ENCODE assay signal across 8 cellular contexts in genomic region chr4:84967292-84967651, GRCh38. TPM values are rescaled to one million over a fixed set of nuclear protein-coding genes. Genes with fewer than 3 reads are reported as not detected.
DNase-seq lines count a peak whose midpoint lies in the region; ATAC-seq and TF ChIP-seq lines count a peak whose summit lies in the region.

No MANE protein-coding gene starts in this region.

- no peaks in the 10 kb centered on the region for H3K36me3 Mint-ChIP-seq in CD4-positive, alpha-beta T cell (ENCODE audit: low read depth)

- no peak overlapping the region for H3K27ac ChIP-seq in CD4-positive, alpha-beta T cell (ENCODE audit: low read depth, low read length)
- H3K27ac ChIP-seq in RWPE2 (ENCODE audit: poor library complexity, severe bottlenecking), result peak overlapping the region; percentile 70
- H3K27ac ChIP-seq in fibroblast of lung (ENCODE audit: insufficient read depth, low read length), result peak overlapping the region; percentile 89

- H2AFZ ChIP-seq in fibroblast of lung (ENCODE audit: low read length) (peak overlapping the region; percentile 92), neuron (ENCODE audit: low read depth, low read length) (peak overlapping the region; percentile 91)

- H3K4me1 Mint-ChIP-seq in CD4-positive, alpha-beta T cell (ENCODE audit: low read depth), result peaks cover 11% of the 10 kb centered on the region

- no peak for ATAC-seq in CD4-positive, alpha-beta T cell (ENCODE audit: poor library complexity)
- ATAC-seq in RWPE2 (ENCODE audit: low read depth) (no peak), GM18511 (IDR thresholded peaks at IDR 0.05; ENCODE audit: unreplicated experiment) (no peak)

- H3K27me3 ChIP-seq in CD4-positive, alpha-beta T cell (ENCODE audit: control insufficient read depth, insufficient read depth, low read length), result peaks cover 56% of the 10 kb centered on the region
- no peaks in the 10 kb centered on the region for H3K27me3 ChIP-seq in RWPE2 (ENCODE audit: insufficient read depth, poor library complexity, severe bottlenecking)
- H3K27me3 ChIP-seq in fibroblast of lung (ENCODE audit: control insufficient read depth, insufficient read depth, low read length), result no peaks in the 10 kb centered on the region
- no peaks in the 10 kb centered on the region for H3K27me3 ChIP-seq in neuron (ENCODE audit: insufficient read depth, low read length)

- CTCF ChIA-PET in CD4-positive, alpha-beta T cell (lab: Charles Lee), result no interaction called here

- peaks cover 37% of the 10 kb centered on the region for H3K79me2 ChIP-seq in fibroblast of lung (ENCODE audit: control insufficient read depth, insufficient read depth, low read length)

- DNase-seq in CD4-positive, alpha-beta T cell, result no peak
- DNase-seq in RWPE2 (ENCODE audit: low spot score) (no peak), fibroblast of lung (ENCODE audit: low read depth in 2 of 2) (peak; percentile 44 to 53), NCI-H748 (lab: John Stamatoyannopoulos, UW; ENCODE audit: unreplicated experiment) (no peak)
- DNase-seq in stimulated activated CD4-positive, alpha-beta T cell treated with anti-CD3 and anti-CD28 coated beads, Interleukin-1b, Interleukin-23, amount 100 ng/mL, for 48 hours, result no peak
- no peak for DNase-seq in stimulated activated CD4-positive, alpha-beta T cell treated with anti-CD3 and anti-CD28 coated beads, Interleukin-2, amount 100 ng/mL, for 48 hours

- no peaks in the 10 kb centered on the region for H3K9me3 ChIP-seq in CD4-positive, alpha-beta T cell (ENCODE audit: control insufficient read depth, low read length)
- H3K9me3 ChIP-seq in RWPE2 (ENCODE audit: severe bottlenecking), result no peaks in the 10 kb centered on the region
- no peaks in the 10 kb centered on the region for H3K9me3 ChIP-seq in fibroblast of lung (ENCODE audit: control insufficient read depth, insufficient read depth, low read depth, low read length)
- no peaks in the 10 kb centered on the region for H3K9me3 ChIP-seq in neuron (ENCODE audit: low read length)

- peaks cover 62% of the 10 kb centered on the region for H3K27me3 Mint-ChIP-seq in CD4-positive, alpha-beta T cell

- H3K4me3 Mint-ChIP-seq in CD4-positive, alpha-beta T cell, result peak overlapping the region; percentile 79

- H3K4me2 ChIP-seq in fibroblast of lung (ENCODE audit: extremely low read depth, insufficient read depth, low read length), result peak overlapping the region; percentile 86

- POLR2A ChIA-PET in CD4-positive, alpha-beta T cell (lab: Charles Lee), result no interaction called here

- H3K4me1 ChIP-seq in RWPE2 (ENCODE audit: insufficient read depth, poor library complexity, severe bottlenecking) (no peaks in the 10 kb centered on the region), fibroblast of lung (ENCODE audit: control insufficient read depth, extremely low read depth, insufficient read depth, low read length) (peaks cover 4% of the 10 kb centered on the region), neuron (ENCODE audit: insufficient read depth, low read length) (peaks cover 36% of the 10 kb centered on the region)

- no peak overlapping the region for H3K27ac Mint-ChIP-seq in CD4-positive, alpha-beta T cell

- intact Hi-C loops in CD4-positive, alpha-beta T cell (cut with DNase I, micrococcal nuclease), result loop anchor here in 1 of 2 experiments (5.0 kb wide), 1 partner anchor 390 kb away; no protein-coding TSS in a partner anchor

- peaks cover 6% of the 10 kb centered on the region; the same call in 1 of the 2 replicates for H3K36me3 ChIP-seq in RWPE2 (ENCODE audit: low read depth)
- no peaks in the 10 kb centered on the region for H3K36me3 ChIP-seq in fibroblast of lung (ENCODE audit: control insufficient read depth, insufficient read depth, low read length)
- H3K36me3 ChIP-seq in neuron (ENCODE audit: insufficient read depth, low read length), result peaks cover 3% of the 10 kb centered on the region

- H3K4me3 ChIP-seq in RWPE2 (ENCODE audit: severe bottlenecking), result peak overlapping the region; percentile 100
- H3K4me3 ChIP-seq in fibroblast of lung (replicated peaks in 1 of 4; ENCODE audit: control extremely low read depth in 1 of 4, insufficient read depth in 1 of 4, low read depth in 3 of 4, low read length in 4 of 4), result peak overlapping the region; percentile 81 to 93 (median 86)
- H3K4me3 ChIP-seq in neuron (ENCODE audit: low read length), result peak overlapping the region; percentile 62

- peak overlapping the region; percentile 95 for H3K9ac ChIP-seq in fibroblast of lung (ENCODE audit: insufficient read depth, low read length)

- TF ChIP-seq CTCF in CD4-positive, alpha-beta T cell (IDR thresholded peaks at IDR 0.05), result no peak
- no peak for TF ChIP-seq CTCF in RWPE2 (IDR thresholded peaks at IDR 0.05; ENCODE audit: poor library complexity, severe bottlenecking)
- TF ChIP-seq CTCF in fibroblast of lung (conservative IDR thresholded peaks at IDR 0.05 in 1 of 2, IDR thresholded peaks at IDR 0.05 in 1 of 2; ENCODE audit: low read depth in 1 of 2, low read length in 2 of 2), result no peak

- H3K9me3 Mint-ChIP-seq in CD4-positive, alpha-beta T cell, result no peaks in the 10 kb centered on the region

- H4K20me1 ChIP-seq in fibroblast of lung (ENCODE audit: control insufficient read depth, extremely low read depth, insufficient read depth, low read length), result no peaks in the 10 kb centered on the region

RNA-seq across cellular contexts. Expression of gene WDFY3, which starts 0.8 kb away (rescaled TPM):
- total RNA-seq in CD4-positive, alpha-beta T cell, result under 1 TPM; 0.60 to 0.75 TPM
- 64.5 and 88.8 TPM in 2 replicates for total RNA-seq in fibroblast of lung
- 23.1 and 26.8 TPM in 2 replicates for polyA plus RNA-seq in fibroblast of lung
- 11.5 and 15.8 TPM in 2 replicates for polyA plus RNA-seq in fibroblast of lung (2012)
- polyA minus RNA-seq in fibroblast of lung (ENCODE audit: low replicate concordance), result 59.6 and 66.6 TPM in 2 replicates

Comparison
In these comparisons a context has a peak if more than half of its experiments do, and no peak if none do; other contexts are left out.
1. DNase-seq: peak in fibroblast of lung (2 of 2); none in CD4-positive, alpha-beta T cell (0 of 10), RWPE2 (single experiment), NCI-H748 (single experiment), stimulated activated CD4-positive, alpha-beta T cell treated with anti-CD3 and anti-CD28 coated beads, Interleukin-1b, Interleukin-23, amount 100 ng/mL, for 48 hours (single experiment) and stimulated activated CD4-positive, alpha-beta T cell treated with anti-CD3 and anti-CD28 coated beads, Interleukin-2, amount 100 ng/mL, for 48 hours (0 of 2).
2. RNA of gene WDFY3, which starts 0.8 kb away (total RNA-seq): 64.5 to 88.8 TPM in fibroblast of lung; 0.60 to 0.75 TPM in CD4-positive, alpha-beta T cell; every median in the first group is over 10 times any median in the second.
3. Peak in every context shown above with its lines, with median percentiles within 50 percentile points of each other: H3K4me3 ChIP-seq.